8 cellular contexts compared by ENCODE assay signal in the genomic region with DNA sequence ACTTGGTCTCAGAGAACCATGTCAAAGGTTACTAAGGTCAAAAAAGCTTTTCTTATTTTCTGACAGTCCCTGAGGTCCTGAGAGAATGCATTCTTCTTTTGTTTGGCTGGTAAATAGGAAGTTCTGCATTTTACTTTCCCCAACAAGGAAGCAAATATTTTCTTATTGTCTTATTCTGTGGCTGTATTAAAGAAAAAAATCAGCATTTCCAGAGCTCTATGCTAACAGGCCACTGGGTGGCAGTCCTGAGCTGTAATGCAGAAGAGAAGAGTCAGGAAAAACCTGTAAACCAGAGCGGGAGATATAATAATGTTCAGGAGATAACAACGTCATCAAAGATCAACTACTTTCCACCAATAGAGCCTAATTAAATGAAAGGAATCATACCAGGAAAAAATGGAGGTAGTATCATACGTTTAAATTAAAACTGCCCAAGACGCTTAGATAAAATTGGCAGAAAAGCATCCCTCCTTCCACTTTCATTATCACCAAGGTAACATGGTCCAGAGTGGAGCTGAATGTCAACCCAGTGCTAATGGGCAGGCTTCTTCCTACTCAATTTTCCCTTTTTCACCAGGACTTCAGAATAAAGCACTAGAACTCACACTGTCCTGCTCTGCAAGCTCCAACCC. TPM values are rescaled to one million over a fixed set of nuclear protein-coding genes. Genes with fewer than 3 reads are reported as not detected.
DNase-seq lines count a peak whose midpoint lies in the region; ATAC-seq and TF ChIP-seq lines count a peak whose summit lies in the region.

No MANE protein-coding gene starts in this region.

- H3K9ac ChIP-seq in Karpas-422 (ENCODE audit: low read length), result no peak overlapping the region
- H3K9ac ChIP-seq in subcutaneous abdominal adipose tissue (ENCODE audit: low read length in 5 of 5), result peak overlapping the region in 2 of 5 donors; percentile 20 to 52

- no peaks in the 10 kb centered on the region for H3K79me2 ChIP-seq in Karpas-422 (ENCODE audit: low read length)

- H3K27ac ChIP-seq in Karpas-422 (ENCODE audit: low read length) (no peak overlapping the region), Peyer's patch (no peak overlapping the region), neutrophil (no peak overlapping the region), subcutaneous abdominal adipose tissue (ENCODE audit: low read depth, low read length) (no peak overlapping the region)

- H2AFZ ChIP-seq in Karpas-422 (ENCODE audit: low read length), result no peak overlapping the region

- TF ChIP-seq CTCF in Peyer's patch (IDR thresholded peaks at IDR 0.05), result peak; percentile 67 to 95 (median 92)
- peak; percentile 92 for TF ChIP-seq CTCF in fibroblast of mammary gland (conservative IDR thresholded peaks at IDR 0.05; ENCODE audit: control insufficient read depth, insufficient read depth, low read depth, low read length)
- peak; percentile 30 for TF ChIP-seq CTCF in neutrophil (IDR thresholded peaks at IDR 0.05)

- TF ChIP-seq POLR2A in Peyer's patch (IDR thresholded peaks at IDR 0.05), result no peak

- ATAC-seq in GM18502 (IDR thresholded peaks at IDR 0.05; ENCODE audit: poor library complexity, unreplicated experiment), result no peak

- peak; percentile 48 for DNase-seq in ELF-1 (ENCODE audit: low read depth, low spot score)
- DNase-seq in Karpas-422, result peak; percentile 84
- DNase-seq in Peyer's patch, result peak; percentile 56 to 85 (median 69)
- peak; percentile 71 to 73 for DNase-seq in activated T-cell treated with anti-CD3 and anti-CD28 coated beads, Interleukin-2, amount 50 U/mL, for 48 hours
- peak; percentile 80 for DNase-seq in fibroblast of mammary gland (ENCODE audit: low read depth)

- H3K4me3 ChIP-seq in Karpas-422 (ENCODE audit: low read length) (peak overlapping the region; percentile 31; the same call in 1 of the 2 replicates), Peyer's patch (peak overlapping the region in 2 of 4 donors; percentile 3 to 28), fibroblast of mammary gland (ENCODE audit: control insufficient read depth, low read depth, low read length) (peak overlapping the region; percentile 30), neutrophil (ENCODE audit: low read depth in 1 of 2, low read length in 1 of 2) (no peak overlapping the region), subcutaneous abdominal adipose tissue (ENCODE audit: low read depth in 1 of 5, low read length in 5 of 5) (peak overlapping the region in 4 of 5 donors; percentile 36 to 49 (median 44))

- H3K9me3 ChIP-seq in Karpas-422 (ENCODE audit: low read length) (no peaks in the 10 kb centered on the region), Peyer's patch (no peaks in the 10 kb centered on the region), neutrophil (no peaks in the 10 kb centered on the region), subcutaneous abdominal adipose tissue (ENCODE audit: control insufficient read depth in 5 of 5, low read length in 5 of 5) (no peaks in the 10 kb centered on the region)

- no peaks in the 10 kb centered on the region for H4K20me1 ChIP-seq in Karpas-422 (ENCODE audit: insufficient read depth, low read depth, low read length)

- H3K9me2 ChIP-seq in Karpas-422 (replicated peaks; ENCODE audit: insufficient read depth, low read length), result no peaks in the 10 kb centered on the region

- no peaks in the 10 kb centered on the region for H3K27me3 ChIP-seq in Karpas-422 (ENCODE audit: low read length)
- no peaks in the 10 kb centered on the region for H3K27me3 ChIP-seq in Peyer's patch
- peaks cover 10% of the 10 kb centered on the region for H3K27me3 ChIP-seq in neutrophil
- no peaks in the 10 kb centered on the region for H3K27me3 ChIP-seq in subcutaneous abdominal adipose tissue (ENCODE audit: control insufficient read depth in 5 of 5, insufficient read depth in 4 of 5, low read length in 5 of 5)

- H3K4me1 ChIP-seq in Karpas-422 (ENCODE audit: low read length) (peaks cover 23% of the 10 kb centered on the region), Peyer's patch (no peaks in the 10 kb centered on the region), neutrophil (ENCODE audit: control insufficient read depth in 1 of 2, insufficient read depth in 1 of 2, low read depth in 1 of 2, low read length in 1 of 2) (peaks cover 0 to 5% of the 10 kb centered on the region in 2 experiments), subcutaneous abdominal adipose tissue (ENCODE audit: control insufficient read depth in 5 of 5, insufficient read depth in 5 of 5, low read length in 5 of 5) (peaks cover 0 to 30% (median 20%) of the 10 kb centered on the region in 5 donors)

- H3K36me3 ChIP-seq in Karpas-422 (ENCODE audit: insufficient read depth, low read length), result no peaks in the 10 kb centered on the region
- H3K36me3 ChIP-seq in Peyer's patch, result no peaks in the 10 kb centered on the region
- no peaks in the 10 kb centered on the region for H3K36me3 ChIP-seq in neutrophil
- no peaks in the 10 kb centered on the region for H3K36me3 ChIP-seq in subcutaneous abdominal adipose tissue (ENCODE audit: control insufficient read depth in 5 of 5, insufficient read depth in 5 of 5, low read length in 5 of 5)

- H3K4me2 ChIP-seq in Karpas-422 (ENCODE audit: low read depth, low read length, poor library complexity, severe bottlenecking), result peak overlapping the region; percentile 53

RNA-seq across cellular contexts. Expression of gene CARMIL1, which starts 55.6 kb away (rescaled TPM):
- 0.04 TPM in 1 of 2 replicates, not detected in the other for total RNA-seq in Karpas-422 (2014; rRNA removed; shearing (Covaris generic); ENCODE audit: low replicate concordance)
- total RNA-seq in Peyer's patch, result 100 to 1,000 TPM in 1 of 4 donors, 10 to 100 TPM in 3; 75.1 to 107 (median 85.7) TPM

Comparison
In these comparisons a context has a peak if more than half of its experiments do, and no peak if none do; other contexts are left out.
1. H3K4me3 ChIP-seq: peak in Karpas-422 (single experiment), fibroblast of mammary gland (single experiment) and subcutaneous abdominal adipose tissue (4 of 5); none in neutrophil (0 of 2).
2. CTCF ChIP-seq: peak in every context shown above with its lines; median percentile 92 in Peyer's patch; 92 in fibroblast of mammary gland; 30 in neutrophil.
3. RNA of gene CARMIL1, which starts 55.6 kb away (total RNA-seq): 75.1 to 107 TPM in Peyer's patch; 0.04 TPM in Karpas-422; every median in the first group is over 10 times any median in the second.
4. Peak in every context shown above with its lines, with median percentiles within 50 percentile points of each other: DNase-seq.